In genomic region chr17:43778337-43779144, GRCh38 we compare ENCODE assay signal across 1 cellular context.
TF ChIP-seq lines count a peak whose summit lies in the region.

DUSP3 (minus strand) TSS chr17:43778977; CDS start chr17:43778924, 53 bp downstream.

TF ChIP-seq in IMR-90, 13 proteins besides CTCF, POLR2A, EP300 and RAD21 (continued from another document):
- no peak for TF ChIP-seq NFE2L2 (IDR thresholded peaks at IDR 0.05; ENCODE audit: low read depth, low read length)
- TF ChIP-seq USF2 (IDR thresholded peaks at IDR 0.05; ENCODE audit: low read depth, low read length) = peak; percentile 96
- peak; percentile 49 for TF ChIP-seq MAZ (IDR thresholded peaks at IDR 0.05; ENCODE audit: borderline replicate concordance, low read depth, low read length)
- TF ChIP-seq ELK1 (IDR thresholded peaks at IDR 0.05; ENCODE audit: borderline replicate concordance, low read depth, low read length) = no peak
- peak; percentile 93; the same call in 1 of the 2 replicates for TF ChIP-seq CHD1 (IDR thresholded peaks at IDR 0.05; ENCODE audit: low read depth, low read length)
- no peak for TF ChIP-seq RCOR1 (IDR thresholded peaks at IDR 0.05; ENCODE audit: insufficient replicate concordance, low read length)
- TF ChIP-seq SMC3 (IDR thresholded peaks at IDR 0.05; ENCODE audit: low read depth, low read length) = no peak
- 0 out of 2 replicates have a peak, but pooled peaks have one; percentile 14 for TF ChIP-seq CEBPB (IDR thresholded peaks at IDR 0.05; ENCODE audit: low read depth, low read length)
